ENCODE assay signal across 11 cellular contexts in the genomic region with DNA sequence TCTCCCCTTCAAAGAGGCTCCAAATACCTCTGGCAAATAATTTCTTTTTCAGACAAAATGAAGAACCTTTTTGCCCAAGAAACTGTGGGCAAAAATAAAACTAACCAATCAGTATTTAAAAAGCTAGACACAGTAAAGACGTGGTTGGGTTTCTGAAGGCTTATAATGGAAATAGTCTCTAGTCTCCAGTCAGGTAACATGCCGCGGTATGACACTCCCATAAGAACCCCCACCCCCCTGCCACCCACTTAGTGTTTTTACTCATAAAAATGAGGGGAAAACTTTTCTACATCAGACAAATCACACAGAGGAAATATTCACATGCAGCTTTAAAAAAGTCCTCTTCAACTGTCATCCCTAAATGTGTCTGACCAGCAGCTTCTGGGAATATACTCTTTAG.
A peak's percentile ranks its signal among the peaks of the same experiment; 100 is the strongest.
DNase-seq lines count a peak whose midpoint lies in the region; ATAC-seq and TF ChIP-seq lines count a peak whose summit lies in the region.
"Had no signal": no experiment of that assay in that cellular context is flagged by ENCODE, and none has a peak within 500 bp of the region (broad histone marks: within the 10 kb centered on the region; RNA-seq: fewer than 3 reads in every experiment).

No MANE protein-coding gene starts in this region.

- in situ Hi-C loops in gastrocnemius medialis (cut with MboI; ENCODE audit: low sequenced_read_pairs in 4 of 4) (no loop called here), transverse colon (cut with MboI; ENCODE audit: low pct_ligation_motif_present in 1 of 4, low pct_unique_long_range_greater_than_20kb in 1 of 4, low sequenced_read_pairs in 3 of 4) (no loop called here)

- H3K27ac ChIP-seq in heart left ventricle (peak overlapping the region; percentile 64 to 94 (median 84)), caudate nucleus (ENCODE audit: low read depth, low read length) (peak overlapping the region; percentile 95), gastrocnemius medialis (peak overlapping the region; percentile 79 to 86 (median 84)), transverse colon (peak overlapping the region; percentile 72 to 90 (median 80))

- TF ChIP-seq EP300 in transverse colon (IDR thresholded peaks at IDR 0.05; ENCODE audit: low read depth): no peak

- no peak for DNase-seq in heart left ventricle
- DNase-seq in left ventricle myocardium superior: no peak
- peak in 1 of 61 donors; percentile 5 for DNase-seq in caudate nucleus (lab: John Stamatoyannopoulos, UW)
- DNase-seq in gastrocnemius medialis: no peak
- DNase-seq in transverse colon: no peak
- no peak for DNase-seq in HPDE6-E6E7 (ENCODE audit: extremely low spot score)
- DNase-seq: activated B cell treated with CpG ODN at 0.5 μM for 24 hours; effector CD8-positive, alpha-beta T cell; NCI-H748 treated with DMSO at 0.1 percent for 48 hours had no signal

- H3K36me3 ChIP-seq in heart left ventricle (peaks cover 0 to 28% (median 22%) of the 10 kb centered on the region in 9 donors), gastrocnemius medialis (no peaks in the 10 kb centered on the region), transverse colon (peaks cover 0 to 12% (median 3%) of the 10 kb centered on the region in 4 donors)

- H3K4me3 ChIP-seq in heart left ventricle (no peak overlapping the region), gastrocnemius medialis (no peak overlapping the region), transverse colon (no peak overlapping the region)

- no peaks in the 10 kb centered on the region for H3K27me3 ChIP-seq in heart left ventricle
- H3K27me3 ChIP-seq in gastrocnemius medialis: no peaks in the 10 kb centered on the region
- H3K27me3 ChIP-seq in transverse colon: no peaks in the 10 kb centered on the region

- H3K9me3 ChIP-seq in heart left ventricle (no peaks in the 10 kb centered on the region), gastrocnemius medialis (no peaks in the 10 kb centered on the region), transverse colon (no peaks in the 10 kb centered on the region)

- ATAC-seq in heart left ventricle (no peak), left ventricle myocardium superior (no peak), gastrocnemius medialis (no peak), HG03342 (IDR thresholded peaks at IDR 0.05; ENCODE audit: unreplicated experiment) (no peak), GM21423 (IDR thresholded peaks at IDR 0.05; ENCODE audit: unreplicated experiment) (no peak)

- TF ChIP-seq POLR2A in heart left ventricle (IDR thresholded peaks at IDR 0.05) (no peak), gastrocnemius medialis (IDR thresholded peaks at IDR 0.05) (no peak), transverse colon (IDR thresholded peaks at IDR 0.05) (no peak)

- intact Hi-C loops in heart left ventricle (cut with DNase I) (loop anchor here in 6 of 10 donors (2.0 to 10.0 kb wide), 9 partner anchors 33 to 266 kb away; a partner anchor contains a TSS), left ventricle myocardium superior (cut with micrococcal nuclease) (no loop called here), gastrocnemius medialis (cut with DNase I; ENCODE audit: low total_unique reads) (no loop called here), transverse colon (cut with DNase I; ENCODE audit: low total_unique reads) (loop anchor here (5.0 to 10.0 kb wide), 2 partner anchors 117 to 846 kb away; a partner anchor contains a TSS)

- WGBS in heart left ventricle, 4 donors: 76 to 90% (median 88%) methylated on average over 3 of the region's 3 CpGs
- WGBS in transverse colon (ENCODE audit: low coverage in 1 of 2), 2 donors: 20 to 80% methylated on average over 1 to 3 of the region's 3 CpGs

- H3K4me1 ChIP-seq in heart left ventricle: peaks cover 3 to 87% (median 22%) of the 10 kb centered on the region in 12 donors
- H3K4me1 ChIP-seq in gastrocnemius medialis: peaks cover 17 to 23% of the 10 kb centered on the region in 2 donors
- H3K4me1 ChIP-seq in transverse colon: peaks cover 7 to 40% (median 11%) of the 10 kb centered on the region in 4 donors

- no peak for TF ChIP-seq CTCF in heart left ventricle (IDR thresholded peaks at IDR 0.05)
- no peak for TF ChIP-seq CTCF in gastrocnemius medialis (IDR thresholded peaks at IDR 0.05 in 4 of 5, conservative IDR thresholded peaks at IDR 0.05 in 1 of 5)
- TF ChIP-seq CTCF in transverse colon (IDR thresholded peaks at IDR 0.05): no peak

Comparison
In these comparisons a context has a peak if more than half of its experiments do, and no peak if none do; other contexts are left out.
1. intact Hi-C loops: an anchor here in heart left ventricle (2.0 to 10.0 kb wide) and transverse colon (5.0 to 10.0 kb wide); none called in left ventricle myocardium superior and gastrocnemius medialis.